8 cellular contexts compared by ENCODE assay signal in genomic region chr5:17190242-17190778, GRCh38. TPM values are rescaled to one million over a fixed set of nuclear protein-coding genes. Genes with fewer than 3 reads are reported as not detected.
A peak's percentile ranks its signal among the peaks of the same experiment; 100 is the strongest.
DNase-seq lines count a peak whose midpoint lies in the region; ATAC-seq, FAIRE-seq and TF ChIP-seq lines count a peak whose summit lies in the region.

No MANE protein-coding gene starts in this region.

- H3K4me3 Mint-ChIP-seq in CD4-positive, alpha-beta T cell, result no peak overlapping the region
- peak overlapping the region; percentile 31 for H3K4me3 Mint-ChIP-seq in astrocyte (ENCODE audit: unreplicated experiment)

- CTCF ChIA-PET in CD4-positive, alpha-beta T cell (lab: Charles Lee), result no interaction called here

- peak overlapping the region; percentile 49 for H3K4me2 ChIP-seq in astrocyte (ENCODE audit: low read length)

- H3K4me1 Mint-ChIP-seq in CD4-positive, alpha-beta T cell (ENCODE audit: low read depth), result no peaks in the 10 kb centered on the region
- peaks cover 51% of the 10 kb centered on the region for H3K4me1 Mint-ChIP-seq in astrocyte (ENCODE audit: low read depth, unreplicated experiment)

- H3K9ac ChIP-seq in astrocyte (ENCODE audit: low read length), result peak overlapping the region; percentile 26

- peaks cover 24% of the 10 kb centered on the region for H3K27me3 Mint-ChIP-seq in CD4-positive, alpha-beta T cell
- no peaks in the 10 kb centered on the region for H3K27me3 Mint-ChIP-seq in astrocyte (ENCODE audit: low read depth, unreplicated experiment)

- H3K9me3 ChIP-seq in CD4-positive, alpha-beta T cell (ENCODE audit: control insufficient read depth, low read length), result no peaks in the 10 kb centered on the region
- H3K9me3 ChIP-seq in astrocyte (ENCODE audit: insufficient read depth, low read depth, low read length), result no peaks in the 10 kb centered on the region
- no peaks in the 10 kb centered on the region for H3K9me3 ChIP-seq in suprapubic skin

- POLR2A ChIA-PET in CD4-positive, alpha-beta T cell (lab: Charles Lee), result no interaction called here

- TF ChIP-seq CTCF in CD4-positive, alpha-beta T cell (IDR thresholded peaks at IDR 0.05), result peak; percentile 39
- TF ChIP-seq CTCF in astrocyte (IDR thresholded peaks at IDR 0.05; ENCODE audit: insufficient read depth, low read depth, low read length), result peak; percentile 96
- TF ChIP-seq CTCF in suprapubic skin (IDR thresholded peaks at IDR 0.05), result peak; percentile 74 to 81

- intact Hi-C loops in CD4-positive, alpha-beta T cell (cut with DNase I, micrococcal nuclease), result loop anchor here (2.0 to 10.0 kb wide), 2 partner anchors 696 to 702 kb away; no protein-coding TSS in a partner anchor

- H3K79me2 ChIP-seq in astrocyte (ENCODE audit: insufficient read depth, low read length), result no peaks in the 10 kb centered on the region

- no peaks in the 10 kb centered on the region for H3K9me3 Mint-ChIP-seq in CD4-positive, alpha-beta T cell
- H3K9me3 Mint-ChIP-seq in astrocyte (ENCODE audit: unreplicated experiment), result no peaks in the 10 kb centered on the region

- 3% methylated on average over 4 of the region's 4 CpGs for WGBS in suprapubic skin

- no peak for TF ChIP-seq EP300 in suprapubic skin (IDR thresholded peaks at IDR 0.05)

- no peak for TF ChIP-seq POLR2A in suprapubic skin (IDR thresholded peaks at IDR 0.05)

- no peak overlapping the region for H3K4me3 ChIP-seq in astrocyte (ENCODE audit: insufficient read depth, low read depth, low read length)
- no peak overlapping the region for H3K4me3 ChIP-seq in suprapubic skin

- H3K36me3 ChIP-seq in astrocyte (ENCODE audit: insufficient read depth, low read length) (no peaks in the 10 kb centered on the region), suprapubic skin (no peaks in the 10 kb centered on the region)

- no peak for DNase-seq in CD4-positive, alpha-beta T cell
- DNase-seq in NCI-H345 (lab: John Stamatoyannopoulos, UW) (peak; percentile 33), astrocyte (ENCODE audit: low read depth) (peak; percentile 54), inferior parietal cortex (ENCODE audit: extremely low spot score) (peak; percentile 78), suprapubic skin (ENCODE audit: low spot score in 2 of 2) (no peak)
- no peak for DNase-seq in activated CD4-positive, alpha-beta T cell treated with anti-CD3 and anti-CD28 coated beads, Interleukin-2, amount 50 U/mL, for 1 hour

- H3K4me1 ChIP-seq in astrocyte (ENCODE audit: insufficient read depth, low read length) (peaks cover 45% of the 10 kb centered on the region), suprapubic skin (peaks cover 30% of the 10 kb centered on the region)

- no peaks in the 10 kb centered on the region for H3K27me3 ChIP-seq in CD4-positive, alpha-beta T cell (ENCODE audit: control insufficient read depth, insufficient read depth, low read length)
- H3K27me3 ChIP-seq in astrocyte (ENCODE audit: insufficient read depth, low read length) (no peaks in the 10 kb centered on the region), suprapubic skin (no peaks in the 10 kb centered on the region)

- H3K36me3 Mint-ChIP-seq in CD4-positive, alpha-beta T cell (ENCODE audit: low read depth), result no peaks in the 10 kb centered on the region
- H3K36me3 Mint-ChIP-seq in astrocyte (ENCODE audit: low read depth, unreplicated experiment), result no peaks in the 10 kb centered on the region

- peak; percentile 58 for FAIRE-seq in astrocyte (lab: Jason Lieb, UNC)

- no peaks in the 10 kb centered on the region for H4K20me1 ChIP-seq in astrocyte (ENCODE audit: insufficient read depth, low read length)

- H2AFZ ChIP-seq in astrocyte (ENCODE audit: low read depth, low read length), result no peak overlapping the region

- no peak for ATAC-seq in CD4-positive, alpha-beta T cell (ENCODE audit: poor library complexity)
- ATAC-seq in GM21786 (IDR thresholded peaks at IDR 0.05; ENCODE audit: unreplicated experiment) (peak; percentile 44), HG03432 (IDR thresholded peaks at IDR 0.05; ENCODE audit: unreplicated experiment) (no peak)

- no peak overlapping the region for H3K27ac Mint-ChIP-seq in CD4-positive, alpha-beta T cell
- peak overlapping the region; percentile 70 for H3K27ac Mint-ChIP-seq in astrocyte (ENCODE audit: unreplicated experiment)

- no peak overlapping the region for H3K27ac ChIP-seq in CD4-positive, alpha-beta T cell (ENCODE audit: low read depth, low read length)
- H3K27ac ChIP-seq in astrocyte (ENCODE audit: low read depth, low read length) (peak overlapping the region; percentile 41), suprapubic skin (no peak overlapping the region)

RNA-seq across cellular contexts. Expression of gene BASP1, which starts 27.1 kb away (rescaled TPM):
- total RNA-seq in CD4-positive, alpha-beta T cell, result under 1 TPM; 0.70 to 0.93 TPM
- 260 and 273 TPM in 2 replicates for total RNA-seq in astrocyte
- total RNA-seq in suprapubic skin, result 10 to 100 TPM; 20.7 to 31.9 (median 26.2) TPM

Comparison
In these comparisons a context has a peak if more than half of its experiments do, and no peak if none do; other contexts are left out.
1. DNase-seq: peak in NCI-H345 (single experiment), astrocyte (single experiment) and inferior parietal cortex (single experiment); none in CD4-positive, alpha-beta T cell (0 of 10), suprapubic skin (0 of 2) and activated CD4-positive, alpha-beta T cell treated with anti-CD3 and anti-CD28 coated beads, Interleukin-2, amount 50 U/mL, for 1 hour (single experiment).
2. CTCF ChIP-seq: peak in every context shown above with its lines; median percentile 96 in astrocyte; 78 in suprapubic skin; 39 in CD4-positive, alpha-beta T cell.
3. RNA of gene BASP1, which starts 27.1 kb away (total RNA-seq): 260 to 273 TPM in astrocyte and 20.7 to 31.9 TPM in suprapubic skin; 0.70 to 0.93 TPM in CD4-positive, alpha-beta T cell; every median in the first group is over 10 times any median in the second.